Comparison of ENCODE assay signal across 12 cellular contexts in the genomic region with DNA sequence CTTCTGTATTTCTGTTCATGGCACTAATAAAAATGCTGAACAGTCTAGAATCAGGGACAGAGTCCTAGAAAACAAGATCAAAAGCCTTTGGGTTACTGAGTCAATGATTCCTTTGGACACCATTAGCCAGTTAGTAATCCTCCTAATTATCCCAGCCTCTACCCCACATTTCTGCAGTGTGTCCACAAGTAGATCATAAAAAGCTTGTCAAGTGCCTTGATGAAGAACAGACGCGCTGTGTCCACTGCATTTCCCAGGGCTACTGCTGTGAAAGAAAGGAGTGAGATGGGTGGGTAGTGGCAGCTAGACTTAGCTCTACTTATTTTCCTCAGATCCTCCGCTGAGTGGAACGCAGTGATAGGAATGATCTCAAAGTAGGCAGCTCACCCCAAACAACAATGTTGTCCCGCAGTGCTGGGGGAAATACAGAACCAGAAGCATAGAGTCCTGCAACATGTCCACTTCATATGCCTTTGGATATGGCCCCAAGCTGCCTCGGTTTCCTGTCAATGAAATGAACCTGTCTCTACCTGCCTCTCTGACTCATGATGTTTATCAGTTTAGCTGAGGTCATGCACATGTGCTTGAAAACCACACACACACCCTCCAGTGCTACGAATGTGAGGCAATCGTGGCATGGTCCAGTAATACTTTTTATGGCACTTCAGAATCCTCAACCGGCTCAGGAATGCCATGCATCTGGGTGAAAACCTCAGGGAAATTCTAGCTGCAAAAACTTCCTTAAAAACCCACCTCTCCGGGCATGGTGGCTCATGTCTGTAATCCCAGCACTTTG.
DNase-seq lines count a peak whose midpoint lies in the region; ATAC-seq and TF ChIP-seq lines count a peak whose summit lies in the region.
"Had no signal": no experiment of that assay in that cellular context is flagged by ENCODE, and none has a peak within 500 bp of the region (broad histone marks: within the 10 kb centered on the region; RNA-seq: fewer than 3 reads in every experiment).

No MANE protein-coding gene starts in this region.

- intact Hi-C loops in sciatic nerve (cut with DNase I): no loop called here

- TF ChIP-seq CTCF in fibroblast of villous mesenchyme (IDR thresholded peaks at IDR 0.05; ENCODE audit: insufficient read depth, low read depth, low read length): no peak

- peak; percentile 87 for DNase-seq in EL
- DNase-seq in NCI-H510A treated with DMSO at 0.1 percent for 48 hours (lab: John Stamatoyannopoulos, UW): peak; percentile 84
- peak; percentile 99 for DNase-seq in fibroblast of villous mesenchyme (ENCODE audit: low read depth)
- no peak for DNase-seq in sciatic nerve (ENCODE audit: low spot score)
- no peak for DNase-seq in activated T-cell treated with anti-CD3 and anti-CD28 coated beads, Interleukin-2, amount 50 U/mL, for 1 hour
- no peak for DNase-seq in NCI-H446 treated with DMSO at 0.1 percent for 48 hours (lab: John Stamatoyannopoulos, UW)
- DNase-seq in GF-D8 (lab: John Stamatoyannopoulos, UW): no peak
- DNase-seq in D341Med (ENCODE audit: low spot score): no peak
- DNase-seq: effector memory CD8-positive, alpha-beta T cell; GDM1; immature natural killer cell; stimulated activated naive CD8-positive, alpha-beta T cell treated with anti-CD3 and anti-CD28 coated beads, Interleukin-15, Interleukin-2, amounts not matched to agents 100 U/mL and 50 U/mL, for 24 hours had no signal

- peak; percentile 17 for ATAC-seq in sciatic nerve
- ATAC-seq: effector memory CD8-positive, alpha-beta T cell; stimulated activated naive CD8-positive, alpha-beta T cell treated with anti-CD3 and anti-CD28 coated beads, Interleukin-15, Interleukin-2, amounts not matched to agents 100 U/mL and 50 U/mL, for 24 hours had no signal

- no peak overlapping the region for H3K4me3 ChIP-seq in fibroblast of villous mesenchyme (ENCODE audit: low read depth, low read length)

Comparison
In these comparisons a context has a peak if more than half of its experiments do, and no peak if none do; other contexts are left out.
1. DNase-seq: peak in EL (single experiment), NCI-H510A treated with DMSO at 0.1 percent for 48 hours (single experiment) and fibroblast of villous mesenchyme (single experiment); none in sciatic nerve (single experiment), activated T-cell treated with anti-CD3 and anti-CD28 coated beads, Interleukin-2, amount 50 U/mL, for 1 hour (single experiment), NCI-H446 treated with DMSO at 0.1 percent for 48 hours (single experiment), GF-D8 (single experiment) and D341Med (single experiment).